Comparison of ENCODE assay signal across 1 cellular context in genomic region chr1:81797701-81798100, GRCh38.
TF ChIP-seq lines count a peak whose summit lies in the region.

No MANE protein-coding gene starts in this region.

TF ChIP-seq in SK-N-SH treated with all-trans-retinoic acid at 6 μM for 48 hours, 23 proteins besides CTCF, POLR2A, EP300 and RAD21 (continued from another document):
- TF ChIP-seq, protein P1, sequence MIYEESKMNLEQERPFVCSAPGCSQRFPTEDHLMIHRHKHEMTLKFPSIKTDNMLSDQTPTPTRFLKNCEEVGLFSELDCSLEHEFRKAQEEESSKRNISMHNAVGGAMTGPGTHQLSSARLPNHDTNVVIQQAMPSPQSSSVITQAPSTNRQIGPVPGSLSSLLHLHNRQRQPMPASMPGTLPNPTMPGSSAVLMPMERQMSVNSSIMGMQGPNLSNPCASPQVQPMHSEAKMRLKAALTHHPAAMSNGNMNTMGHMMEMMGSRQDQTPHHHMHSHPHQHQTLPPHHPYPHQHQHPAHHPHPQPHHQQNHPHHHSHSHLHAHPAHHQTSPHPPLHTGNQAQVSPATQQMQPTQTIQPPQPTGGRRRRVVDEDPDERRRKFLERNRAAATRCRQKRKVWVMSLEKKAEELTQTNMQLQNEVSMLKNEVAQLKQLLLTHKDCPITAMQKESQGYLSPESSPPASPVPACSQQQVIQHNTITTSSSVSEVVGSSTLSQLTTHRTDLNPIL (CRISPR knock-in tag; IDR thresholded peaks at IDR 0.05; ENCODE audit: low read depth): no peak
- TF ChIP-seq SNAI2 (CRISPR knock-in tag; IDR thresholded peaks at IDR 0.05): no peak
- TF ChIP-seq PATZ1 (CRISPR knock-in tag; IDR thresholded peaks at IDR 0.05; ENCODE audit: borderline replicate concordance): no peak
- TF ChIP-seq ZFP30 (CRISPR knock-in tag; IDR thresholded peaks at IDR 0.05): no peak
- TF ChIP-seq ARNTL (CRISPR knock-in tag; IDR thresholded peaks at IDR 0.05; ENCODE audit: borderline replicate concordance, low read depth): no peak
- no peak for TF ChIP-seq OSR1 (CRISPR knock-in tag; IDR thresholded peaks at IDR 0.05)
- no peak for TF ChIP-seq RARB (CRISPR knock-in tag; IDR thresholded peaks at IDR 0.05)
- TF ChIP-seq, protein P2, sequence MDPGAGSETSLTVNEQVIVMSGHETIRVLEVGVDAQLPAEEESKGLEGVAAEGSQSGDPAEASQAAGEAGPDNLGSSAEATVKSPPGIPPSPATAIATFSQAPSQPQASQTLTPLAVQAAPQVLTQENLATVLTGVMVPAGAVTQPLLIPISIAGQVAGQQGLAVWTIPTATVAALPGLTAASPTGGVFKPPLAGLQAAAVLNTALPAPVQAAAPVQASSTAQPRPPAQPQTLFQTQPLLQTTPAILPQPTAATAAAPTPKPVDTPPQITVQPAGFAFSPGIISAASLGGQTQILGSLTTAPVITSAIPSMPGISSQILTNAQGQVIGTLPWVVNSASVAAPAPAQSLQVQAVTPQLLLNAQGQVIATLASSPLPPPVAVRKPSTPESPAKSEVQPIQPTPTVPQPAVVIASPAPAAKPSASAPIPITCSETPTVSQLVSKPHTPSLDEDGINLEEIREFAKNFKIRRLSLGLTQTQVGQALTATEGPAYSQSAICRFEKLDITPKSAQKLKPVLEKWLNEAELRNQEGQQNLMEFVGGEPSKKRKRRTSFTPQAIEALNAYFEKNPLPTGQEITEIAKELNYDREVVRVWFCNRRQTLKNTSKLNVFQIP (CRISPR knock-in tag; IDR thresholded peaks at IDR 0.05; ENCODE audit: borderline replicate concordance, low read depth): no peak
- TF ChIP-seq ZFP3 (CRISPR knock-in tag; IDR thresholded peaks at IDR 0.05): no peak
- TF ChIP-seq, protein P3, sequence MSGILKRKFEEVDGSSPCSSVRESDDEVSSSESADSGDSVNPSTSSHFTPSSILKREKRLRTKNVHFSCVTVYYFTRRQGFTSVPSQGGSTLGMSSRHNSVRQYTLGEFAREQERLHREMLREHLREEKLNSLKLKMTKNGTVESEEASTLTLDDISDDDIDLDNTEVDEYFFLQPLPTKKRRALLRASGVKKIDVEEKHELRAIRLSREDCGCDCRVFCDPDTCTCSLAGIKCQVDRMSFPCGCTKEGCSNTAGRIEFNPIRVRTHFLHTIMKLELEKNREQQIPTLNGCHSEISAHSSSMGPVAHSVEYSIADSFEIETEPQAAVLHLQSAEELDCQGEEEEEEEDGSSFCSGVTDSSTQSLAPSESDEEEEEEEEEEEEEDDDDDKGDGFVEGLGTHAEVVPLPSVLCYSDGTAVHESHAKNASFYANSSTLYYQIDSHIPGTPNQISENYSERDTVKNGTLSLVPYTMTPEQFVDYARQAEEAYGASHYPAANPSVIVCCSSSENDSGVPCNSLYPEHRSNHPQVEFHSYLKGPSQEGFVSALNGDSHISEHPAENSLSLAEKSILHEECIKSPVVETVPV (CRISPR knock-in tag; IDR thresholded peaks at IDR 0.05): no peak
- TF ChIP-seq ZC3H10 (CRISPR knock-in tag; IDR thresholded peaks at IDR 0.05): no peak
- no peak for TF ChIP-seq BACH2 (CRISPR knock-in tag; IDR thresholded peaks at IDR 0.05; ENCODE audit: borderline replicate concordance)
- TF ChIP-seq GLIS3 (CRISPR knock-in tag; IDR thresholded peaks at IDR 0.05): no peak
- no peak for TF ChIP-seq TCF4 (CRISPR knock-in tag; IDR thresholded peaks at IDR 0.05; ENCODE audit: borderline replicate concordance)
- TF ChIP-seq ISL1 (CRISPR knock-in tag; IDR thresholded peaks at IDR 0.05): no peak
- TF ChIP-seq CSDC2 (CRISPR knock-in tag; IDR thresholded peaks at IDR 0.05): no peak
